In genomic region chr2:174312581-174313234, GRCh38 we compare ENCODE assay signal across 17 cellular contexts. TPM values are rescaled to one million over a fixed set of nuclear protein-coding genes. Genes with fewer than 3 reads are reported as not detected.
"Had no signal": no experiment of that assay in that cellular context is flagged by ENCODE, and none has a peak within 500 bp of the region (broad histone marks: within the 10 kb centered on the region; RNA-seq: fewer than 3 reads in every experiment).

No MANE protein-coding gene starts in this region.

- ATAC-seq: heart right ventricle, left ventricle myocardium superior had no signal

- H3K36me3 ChIP-seq: heart right ventricle, upper lobe of left lung had no signal

- H3K4me3 ChIP-seq: heart right ventricle, upper lobe of left lung had no signal

- FAIRE-seq: colon, frontal cortex, kidney had no signal

- H3K4me1 ChIP-seq: upper lobe of left lung had no signal

- H3K27me3 ChIP-seq: upper lobe of left lung had no signal

- H3K9me3 ChIP-seq: heart right ventricle, upper lobe of left lung had no signal

- DNase-seq: activated CD4-positive, alpha-beta T cell treated with anti-CD3 and anti-CD28 coated beads, Interleukin-2, amount 50 U/mL, for 48 hours; activated CD4-positive, CD25-positive, alpha-beta regulatory T cell treated with anti-CD3 and anti-CD28 coated beads, Interleukin-2, amount 50 U/mL, for 72 hours; activated gamma-delta T cell; activated naive CD8-positive, alpha-beta T cell treated with anti-CD3 and anti-CD28 coated beads for 36 hours; activated T-cell treated with anti-CD3 and anti-CD28 coated beads, Interleukin-2, amount 50 U/mL, for 48 hours; aorta; heart right ventricle; kidney; left ventricle myocardium superior; mesenchymal stem cell; nephron progenitor cell; stimulated activated CD4-positive, alpha-beta T cell treated with anti-CD3 and anti-CD28 coated beads, Interleukin-4, amount 100 ng/mL, for 24 hours; upper lobe of left lung had no signal

- H3K27ac ChIP-seq: heart right ventricle, upper lobe of left lung had no signal

RNA-seq across cellular contexts. Expression of gene SP9, which starts 22.0 kb away (rescaled TPM):
- total RNA-seq: activated naive CD8-positive, alpha-beta T cell treated with anti-CD3 and anti-CD28 coated beads for 36 hours; aorta; cardiac septum; kidney; left ventricle myocardium superior; osteocyte; upper lobe of left lung had no signal
- polyA plus RNA-seq: heart right ventricle had no signal
